ENCODE assay signal across 1 cellular context in the genomic region with DNA sequence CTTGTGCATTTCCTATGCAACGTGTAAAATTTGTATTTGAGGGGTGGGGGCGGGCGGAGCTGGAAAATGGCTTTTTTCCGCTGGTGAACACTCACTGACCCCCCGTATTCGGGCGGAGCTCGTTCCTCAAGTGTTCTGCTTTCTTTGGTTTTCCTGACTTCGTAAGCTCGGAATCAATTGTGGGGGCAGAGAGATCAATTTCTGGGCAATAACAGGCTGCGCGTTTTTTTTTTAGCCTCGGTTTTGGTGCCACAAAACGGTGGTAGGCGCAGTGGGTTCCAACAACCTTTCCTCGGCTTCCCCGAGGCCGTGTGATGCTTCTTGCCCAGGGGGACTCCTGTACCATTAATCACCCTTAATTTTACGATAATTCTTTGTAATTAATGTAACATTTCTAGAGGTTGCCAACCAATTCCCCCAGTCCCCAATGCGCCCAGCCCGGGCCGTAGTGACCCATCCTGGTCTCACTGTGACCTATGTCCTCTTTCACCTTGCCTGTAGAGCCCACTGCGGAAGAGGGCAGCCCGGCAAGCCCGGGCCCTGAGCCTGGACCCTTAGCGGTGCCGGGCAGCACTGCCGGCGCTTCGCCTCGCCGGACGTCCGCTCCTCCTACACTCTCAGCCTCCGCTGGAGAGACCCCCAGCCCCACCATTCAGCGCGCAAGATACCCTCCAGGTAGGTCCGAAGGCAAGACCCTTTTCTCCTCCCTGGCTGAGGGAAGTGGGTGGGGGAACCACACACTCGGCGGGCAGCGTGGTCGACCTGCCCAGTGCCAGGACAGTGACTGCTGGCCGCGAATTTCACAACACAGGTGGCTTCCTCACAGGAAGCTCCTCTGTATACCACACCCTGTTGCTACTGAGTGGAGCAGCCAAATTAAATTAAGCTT.
TF ChIP-seq lines count a peak whose summit lies in the region.

No MANE protein-coding gene starts in this region.

TF ChIP-seq in endothelial cell of umbilical vein, 7 proteins besides CTCF, POLR2A, EP300 and RAD21:
- TF ChIP-seq, protein P1, sequence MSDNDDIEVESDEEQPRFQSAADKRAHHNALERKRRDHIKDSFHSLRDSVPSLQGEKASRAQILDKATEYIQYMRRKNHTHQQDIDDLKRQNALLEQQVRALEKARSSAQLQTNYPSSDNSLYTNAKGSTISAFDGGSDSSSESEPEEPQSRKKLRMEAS (IDR thresholded peaks at IDR 0.05; ENCODE audit: insufficient read depth, insufficient read length): no peak
- no peak for TF ChIP-seq MYC (IDR thresholded peaks at IDR 0.05; ENCODE audit: low read depth, low read length)
- no peak for TF ChIP-seq JUN (IDR thresholded peaks at IDR 0.05; ENCODE audit: borderline replicate concordance, insufficient read depth, insufficient read length, low read depth)
- no peak for TF ChIP-seq EZH2 (IDR thresholded peaks at IDR 0.05; ENCODE audit: borderline replicate concordance, low read depth, low read length, severe bottlenecking)
- TF ChIP-seq GATA2 (IDR thresholded peaks at IDR 0.05; ENCODE audit: insufficient read depth, insufficient read length, low read depth, low read length): no peak
- no peak for TF ChIP-seq FOS (IDR thresholded peaks at IDR 0.05; ENCODE audit: borderline replicate concordance, insufficient read depth, low read length)
- no peak for TF ChIP-seq POLR2AphosphoS5 (IDR thresholded peaks at IDR 0.05; ENCODE audit: insufficient read depth, low read depth, low read length)
